ENCODE assay signal across 21 cellular contexts in the genomic region with DNA sequence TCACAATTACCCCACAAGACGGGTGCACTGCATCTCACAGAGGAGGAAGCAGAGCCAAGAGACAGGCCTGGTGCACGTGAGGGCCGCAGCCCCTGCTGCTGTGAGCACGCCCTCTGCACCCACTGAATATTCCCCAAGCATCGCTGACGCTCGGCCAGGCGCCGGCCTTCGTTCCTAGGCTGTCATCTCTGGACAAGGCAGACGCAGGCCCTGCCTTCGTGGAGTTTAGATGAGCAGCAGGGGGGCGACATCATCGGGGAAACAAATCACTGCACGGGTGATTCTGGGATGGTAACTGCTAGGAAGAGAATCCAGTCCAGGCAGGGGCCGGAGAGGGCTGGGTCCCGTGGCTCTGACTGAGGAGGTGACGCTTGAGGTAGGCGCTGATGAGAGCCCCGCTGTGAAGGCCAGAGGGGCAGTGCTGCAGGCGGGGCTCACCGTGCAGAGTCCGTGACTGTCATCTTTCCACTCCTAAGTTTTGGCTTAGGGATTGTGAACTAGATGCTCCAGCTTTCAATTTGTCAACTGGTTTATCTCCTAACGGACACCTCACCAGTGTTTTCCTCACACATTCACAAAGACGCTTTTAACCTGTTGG.
"Had no signal": no experiment of that assay in that cellular context is flagged by ENCODE, and none has a peak within 500 bp of the region (broad histone marks: within the 10 kb centered on the region; RNA-seq: fewer than 3 reads in every experiment).

No MANE protein-coding gene starts in this region.

- H3K27ac ChIP-seq: coronary artery, esophagus squamous epithelium, neutrophil, parathyroid adenoma, SK-N-MC, skin epidermis, testis had no signal

- H3K4me1 Mint-ChIP-seq: activated naive CD4-positive, alpha-beta T cell treated with anti-CD3 and anti-CD28 coated beads, Interleukin-2, amount 10 ng/mL, durations not matched to agents 7 days and 5 days; activated T-helper 17 cell treated with anti-CD3 and anti-CD28 coated beads, Interleukin-2, amount 50 U/mL, for 72 hours had no signal

- H3K4me3 Mint-ChIP-seq: activated naive CD4-positive, alpha-beta T cell treated with anti-CD3 and anti-CD28 coated beads, Interleukin-2, amount 10 ng/mL, durations not matched to agents 7 days and 5 days; activated T-helper 17 cell treated with anti-CD3 and anti-CD28 coated beads, Interleukin-2, amount 50 U/mL, for 72 hours; naive thymus-derived CD4-positive, alpha-beta T cell; T-cell had no signal

- H3K9me3 Mint-ChIP-seq: activated naive CD4-positive, alpha-beta T cell treated with anti-CD3 and anti-CD28 coated beads, Interleukin-2, amount 10 ng/mL, durations not matched to agents 7 days and 5 days; activated T-helper 17 cell treated with anti-CD3 and anti-CD28 coated beads, Interleukin-2, amount 50 U/mL, for 72 hours; naive thymus-derived CD4-positive, alpha-beta T cell; T-cell had no signal

- DNase-seq: activated CD4-positive, alpha-beta T cell treated with anti-CD3 and anti-CD28 coated beads for 1 hour; activated CD4-positive, alpha-beta T cell treated with anti-CD3 and anti-CD28 coated beads, Interleukin-2, amount 50 U/mL, for 48 hours; activated naive CD4-positive, alpha-beta T cell treated with anti-CD3 and anti-CD28 coated beads, Interleukin-2, amount 10 ng/mL, durations not matched to agents 7 days and 5 days; effector CD4-positive, alpha-beta T cell; esophagus squamous epithelium; mammary epithelial cell; naive thymus-derived CD4-positive, alpha-beta T cell; stimulated activated CD4-positive, alpha-beta T cell treated with anti-CD3 and anti-CD28 coated beads, Interleukin-4, amount 100 ng/mL, for 24 hours; stimulated activated naive CD8-positive, alpha-beta T cell treated with anti-CD3 and anti-CD28 coated beads, Interleukin-15, Interleukin-2, amounts not matched to agents 100 U/mL and 50 U/mL, for 24 hours; T-cell; T-helper 9 cell; testis had no signal

- H3K4me3 ChIP-seq: cardiac muscle cell, coronary artery, esophagus squamous epithelium, mucosa of descending colon, SK-N-MC, skin epidermis, testis had no signal

- H3K36me3 Mint-ChIP-seq: activated naive CD4-positive, alpha-beta T cell treated with anti-CD3 and anti-CD28 coated beads, Interleukin-2, amount 10 ng/mL, durations not matched to agents 7 days and 5 days; naive thymus-derived CD4-positive, alpha-beta T cell; T-cell had no signal

- H3K4me1 ChIP-seq: esophagus squamous epithelium, parathyroid adenoma, testis had no signal

- H3K27me3 ChIP-seq: cardiac muscle cell, esophagus squamous epithelium, neutrophil, testis had no signal

- H3K36me3 ChIP-seq: cardiac muscle cell, esophagus squamous epithelium, neutrophil had no signal

- H3K9ac ChIP-seq: parathyroid adenoma had no signal

- H2AFZ ChIP-seq: parathyroid adenoma had no signal

- FAIRE-seq: endothelial cell of umbilical vein had no signal

- H3K27ac Mint-ChIP-seq: activated naive CD4-positive, alpha-beta T cell treated with anti-CD3 and anti-CD28 coated beads, Interleukin-2, amount 10 ng/mL, durations not matched to agents 7 days and 5 days; activated T-helper 17 cell treated with anti-CD3 and anti-CD28 coated beads, Interleukin-2, amount 50 U/mL, for 72 hours; T-cell had no signal

- H3K79me2 ChIP-seq: parathyroid adenoma had no signal

- ATAC-seq: activated T-helper 17 cell treated with anti-CD3 and anti-CD28 coated beads, Interleukin-2, amount 50 U/mL, for 72 hours; mucosa of descending colon; naive thymus-derived CD4-positive, alpha-beta T cell; stimulated activated naive CD8-positive, alpha-beta T cell treated with anti-CD3 and anti-CD28 coated beads, Interleukin-15, Interleukin-2, amounts not matched to agents 100 U/mL and 50 U/mL, for 24 hours; T-cell had no signal

- H3K9me3 ChIP-seq: esophagus squamous epithelium, mucosa of descending colon, neutrophil, testis had no signal
